In genomic region chr16:89023621-89024511, GRCh38 we compare ENCODE assay signal across 26 cellular contexts. TPM values are rescaled to one million over a fixed set of nuclear protein-coding genes. Genes with fewer than 3 reads are reported as not detected.
DNase-seq lines count a peak whose midpoint lies in the region; ATAC-seq and TF ChIP-seq lines count a peak whose summit lies in the region.
"Had no signal": no experiment of that assay in that cellular context is flagged by ENCODE, and none has a peak within 500 bp of the region (broad histone marks: within the 10 kb centered on the region; RNA-seq: fewer than 3 reads in every experiment).

No MANE protein-coding gene starts in this region.

- H3K9ac ChIP-seq in mammary epithelial cell (ENCODE audit: insufficient read depth, low read length), result no peak overlapping the region

- TF ChIP-seq CTCF in RWPE2 (IDR thresholded peaks at IDR 0.05; ENCODE audit: poor library complexity, severe bottlenecking) (no peak), mucosa of descending colon (IDR thresholded peaks at IDR 0.05) (no peak), mammary epithelial cell (conservative IDR thresholded peaks at IDR 0.05 in 1 of 2, IDR thresholded peaks at IDR 0.05 in 1 of 2; ENCODE audit: extremely low read depth in 1 of 2, insufficient read depth in 1 of 2, low read depth in 1 of 2, low read length in 2 of 2) (no peak)

- H2AFZ ChIP-seq in mammary epithelial cell (ENCODE audit: low read depth, low read length), result no peak overlapping the region
- H2AFZ ChIP-seq: PC-9 had no signal

- H3K79me2 ChIP-seq in mammary epithelial cell (ENCODE audit: insufficient read depth, low read length), result no peaks in the 10 kb centered on the region

- WGBS in aorta, 2 donors, result 71 to 72% methylated on average over 23 of the region's 23 CpGs
- 59% methylated on average over 16 of the region's 23 CpGs for WGBS in mammary epithelial cell (ENCODE audit: low coverage, missing lambda C conversion rate)

- H3K36me3 ChIP-seq in RWPE2 (ENCODE audit: low read depth) (no peaks in the 10 kb centered on the region), mucosa of descending colon (ENCODE audit: low read depth) (no peaks in the 10 kb centered on the region), aorta (ENCODE audit: control insufficient read depth in 1 of 2, insufficient read depth in 2 of 2, low read length in 1 of 2) (no peaks in the 10 kb centered on the region), mammary epithelial cell (ENCODE audit: insufficient read depth, low read length) (no peaks in the 10 kb centered on the region)
- H3K36me3 ChIP-seq: colonic mucosa, HAP-1, right lobe of liver, thyroid gland had no signal

- dilution Hi-C loops in mammary epithelial cell (cut with HindIII; ENCODE audit: low sequenced_read_pairs), result loop anchor here (10.0 kb wide), 1 partner anchor 169 kb away; the partner anchor contains the start of genes GALNS and TRAPPC2L

- in situ Hi-C loops in mammary epithelial cell (cut with MboI; ENCODE audit: low sequenced_read_pairs in 2 of 2), result no loop called here

- H3K9me3 ChIP-seq in RWPE2 (ENCODE audit: severe bottlenecking), result no peaks in the 10 kb centered on the region
- H3K9me3 ChIP-seq in mucosa of descending colon, result peaks cover 4% of the 10 kb centered on the region
- peaks cover 7% of the 10 kb centered on the region for H3K9me3 ChIP-seq in aorta (ENCODE audit: control insufficient read depth, low read length)
- H3K9me3 ChIP-seq in mammary epithelial cell (replicated peaks; ENCODE audit: insufficient read depth, low read length), result peaks cover 3% of the 10 kb centered on the region
- H3K9me3 ChIP-seq: colonic mucosa, HAP-1, right lobe of liver, thyroid gland had no signal

- H3K4me1 ChIP-seq in RWPE2 (ENCODE audit: insufficient read depth, poor library complexity, severe bottlenecking), result no peaks in the 10 kb centered on the region
- H3K4me1 ChIP-seq in mucosa of descending colon (ENCODE audit: low read depth), result no peaks in the 10 kb centered on the region
- no peaks in the 10 kb centered on the region for H3K4me1 ChIP-seq in aorta (ENCODE audit: control insufficient read depth in 1 of 2, insufficient read depth in 2 of 2, low read length in 2 of 2)
- H3K4me1 ChIP-seq in mammary epithelial cell (ENCODE audit: insufficient read depth, low read length), result no peaks in the 10 kb centered on the region
- H3K4me1 ChIP-seq: colonic mucosa, HAP-1, right lobe of liver, thyroid gland had no signal

- no peak overlapping the region for H3K4me2 ChIP-seq in mammary epithelial cell (ENCODE audit: insufficient read depth, low read depth, low read length)
- H3K4me2 ChIP-seq: PC-9 had no signal

- peak; percentile 8 for DNase-seq in left cardiac atrium
- no peak for DNase-seq in cardiac septum (ENCODE audit: low spot score)
- peak; percentile 51 for DNase-seq in RWPE2 (ENCODE audit: low spot score)
- peak in 2 of 3 donors; percentile 8 to 24 for DNase-seq in mucosa of descending colon
- peak; percentile 28 to 67 for DNase-seq in aorta
- DNase-seq in mammary epithelial cell, result no peak
- no peak for DNase-seq in SHP77 treated with DMSO at 0.1 percent for 48 hours (lab: John Stamatoyannopoulos, UW)
- DNase-seq: activated CD4-positive, alpha-beta T cell treated with anti-CD3 and anti-CD28 coated beads for 36 hours; activated T-cell treated with anti-CD3 and anti-CD28 coated beads for 4 hours; colonic mucosa; effector CD4-positive, alpha-beta T cell; EL; hippocampal formation; Karpas-422; NCI-H2081; NCI-H446; PC-9; SHP77; stimulated activated CD4-positive, alpha-beta T cell treated with anti-CD3 and anti-CD28 coated beads, Interleukin-12 subunit alpha, Interleukin-12 subunit beta, amount 100 ng/mL, for 4 hours; stimulated activated CD4-positive, alpha-beta T cell treated with anti-CD3 and anti-CD28 coated beads, Interleukin-2, amount 100 ng/mL, for 48 hours; thyroid gland had no signal

- ATAC-seq in left cardiac atrium (no peak), RWPE2 (ENCODE audit: low read depth) (no peak), mucosa of descending colon (no peak), aorta (ENCODE audit: low FRiP score) (no peak), HG03432 (IDR thresholded peaks at IDR 0.05; ENCODE audit: unreplicated experiment) (no peak)
- ATAC-seq: activated CD4-positive, alpha-beta T cell treated with anti-CD3 and anti-CD28 coated beads for 36 hours had no signal

- BruUV-seq in mammary epithelial cell (replicated peaks; lab: Mats Ljungman, UMichigan), result no TSS peak

- intact Hi-C loops in left cardiac atrium (cut with DNase I), result no loop called here
- intact Hi-C loops in cardiac septum (cut with DNase I), result no loop called here
- intact Hi-C loops in mucosa of descending colon (cut with DNase I, micrococcal nuclease), result no loop called here
- intact Hi-C loops in aorta (cut with DNase I), result no loop called here
- intact Hi-C loops in mammary epithelial cell (cut with micrococcal nuclease), result no loop called here

- H3K27ac ChIP-seq in RWPE2 (ENCODE audit: poor library complexity, severe bottlenecking) (no peak overlapping the region), aorta (ENCODE audit: low read depth in 1 of 2, low read length in 2 of 2) (no peak overlapping the region), mammary epithelial cell (ENCODE audit: insufficient read depth, low read depth, low read length) (no peak overlapping the region)
- H3K27ac ChIP-seq: colonic mucosa, epithelial cell of prostate, PC-9, right lobe of liver, thyroid gland had no signal

- H3K27me3 ChIP-seq in RWPE2 (ENCODE audit: insufficient read depth, poor library complexity, severe bottlenecking) (peaks cover 45% of the 10 kb centered on the region), aorta (ENCODE audit: control insufficient read depth in 1 of 2, insufficient read depth in 2 of 2, low read length in 1 of 2) (no peaks in the 10 kb centered on the region), mammary epithelial cell (ENCODE audit: insufficient read depth, low read length) (peaks cover 3% of the 10 kb centered on the region)
- H3K27me3 ChIP-seq: colonic mucosa, thyroid gland had no signal

- CTCF ChIA-PET in mammary epithelial cell (lab: Charles Lee; ENCODE audit: low non-redundant PET), result no interaction called here

- H4K20me1 ChIP-seq in mammary epithelial cell (ENCODE audit: insufficient read depth, low read length), result no peaks in the 10 kb centered on the region

- H3K4me3 ChIP-seq in RWPE2 (ENCODE audit: severe bottlenecking), result no peak overlapping the region
- H3K4me3 ChIP-seq in mucosa of descending colon, result no peak overlapping the region
- H3K4me3 ChIP-seq in aorta (ENCODE audit: low read length in 2 of 2), result no peak overlapping the region
- H3K4me3 ChIP-seq in mammary epithelial cell (replicated peaks in 1 of 3; ENCODE audit: insufficient read depth in 1 of 3, low read depth in 2 of 3, low read length in 3 of 3), result no peak overlapping the region
- H3K4me3 ChIP-seq: colonic mucosa, HAP-1, PC-9, right lobe of liver, thyroid gland had no signal

RNA-seq across cellular contexts. Expression of gene CBFA2T3, which starts 46.9 kb away (rescaled TPM):
- total RNA-seq in left cardiac atrium, result 1 to 10 TPM; 6.5 to 6.6 TPM
- 5.9 TPM for total RNA-seq in cardiac septum
- 10 to 100 TPM in 1 of 3 donors, 1 to 10 TPM in 2; 6.9 to 12.8 (median 8.4) TPM for total RNA-seq in mucosa of descending colon
- total RNA-seq in aorta, result 1 to 10 TPM; 4.4 to 9.4 TPM
- polyA plus RNA-seq in aorta, result 1 to 10 TPM in 1 of 2 donors, under 1 TPM in 1; 0.18 to 1.0 TPM
- total RNA-seq in mammary epithelial cell, result under 1 TPM in 1 of 2 donors, not detected in 1; 0.83 TPM
- 0.09 TPM for polyA plus RNA-seq in mammary epithelial cell
- not detected for polyA minus RNA-seq in mammary epithelial cell
- polyA plus RNA-seq: CD8-positive, alpha-beta memory T cell had no signal

Comparison
In these comparisons a context has a peak if more than half of its experiments do, and no peak if none do; other contexts are left out.
1. DNase-seq: peak in left cardiac atrium (single experiment), RWPE2 (single experiment), mucosa of descending colon (2 of 3) and aorta (2 of 2); none in cardiac septum (single experiment), mammary epithelial cell (single experiment) and SHP77 treated with DMSO at 0.1 percent for 48 hours (single experiment).